ENCODE assay signal across 33 cellular contexts in genomic region chr19:5466072-5466471, GRCh38. TPM values are rescaled to one million over a fixed set of nuclear protein-coding genes. Genes with fewer than 3 reads are reported as not detected.
"Had no signal": no experiment of that assay in that cellular context is flagged by ENCODE, and none has a peak within 500 bp of the region (broad histone marks: within the 10 kb centered on the region; RNA-seq: fewer than 3 reads in every experiment).

No MANE protein-coding gene starts in this region.

- H3K4me1 ChIP-seq: SJCRH30 had no signal

- H3K36me3 Mint-ChIP-seq: activated naive CD8-positive, alpha-beta T cell treated with anti-CD3 and anti-CD28 coated beads for 36 hours had no signal

- ATAC-seq: activated T-cell treated with anti-CD3 and anti-CD28 coated beads, Interleukin-2, amount 50 U/mL, for 72 hours; activated T-helper 17 cell treated with anti-CD3 and anti-CD28 coated beads, Interleukin-2, amount 50 U/mL, for 72 hours; K562 had no signal

- H3K9me3 Mint-ChIP-seq: activated naive CD8-positive, alpha-beta T cell treated with anti-CD3 and anti-CD28 coated beads for 36 hours; activated T-cell treated with anti-CD3 and anti-CD28 coated beads, Interleukin-2, amount 50 U/mL, for 72 hours; activated T-helper 17 cell treated with anti-CD3 and anti-CD28 coated beads, Interleukin-2, amount 50 U/mL, for 72 hours had no signal

- H3K9me3 ChIP-seq: SJCRH30 had no signal

- H3K27ac Mint-ChIP-seq: activated B cell treated with CpG ODN at 0.5 μM for 24 hours; activated CD4-positive, alpha-beta memory T cell treated with anti-CD3 and anti-CD28 coated beads, Interleukin-2, amount 10 ng/mL, durations not matched to agents 7 days and 5 days; activated naive CD8-positive, alpha-beta T cell treated with anti-CD3 and anti-CD28 coated beads for 36 hours; activated T-cell treated with anti-CD3 and anti-CD28 coated beads, Interleukin-2, amount 50 U/mL, for 72 hours; activated T-helper 17 cell treated with anti-CD3 and anti-CD28 coated beads, Interleukin-2, amount 50 U/mL, for 72 hours had no signal

- H3K36me3 ChIP-seq: cardiac muscle cell, SJCRH30 had no signal

- H3K27ac ChIP-seq: cardiac muscle cell, PC-9, SJCRH30, SK-N-MC, VCaP had no signal

- H3K27me3 Mint-ChIP-seq: activated CD4-positive, alpha-beta memory T cell treated with anti-CD3 and anti-CD28 coated beads, Interleukin-2, amount 10 ng/mL, durations not matched to agents 7 days and 5 days had no signal

- H3K4me3 Mint-ChIP-seq: activated B cell treated with CpG ODN at 0.5 μM for 24 hours; activated CD4-positive, alpha-beta memory T cell treated with anti-CD3 and anti-CD28 coated beads, Interleukin-2, amount 10 ng/mL, durations not matched to agents 7 days and 5 days; activated naive CD8-positive, alpha-beta T cell treated with anti-CD3 and anti-CD28 coated beads for 36 hours; activated T-cell treated with anti-CD3 and anti-CD28 coated beads, Interleukin-2, amount 50 U/mL, for 72 hours; activated T-helper 17 cell treated with anti-CD3 and anti-CD28 coated beads, Interleukin-2, amount 50 U/mL, for 72 hours had no signal

- H3K4me3 ChIP-seq: cardiac muscle cell, K562, PC-9, SJCRH30 had no signal

- H3K27me3 ChIP-seq: cardiac muscle cell, SJCRH30 had no signal

- H3K4me1 Mint-ChIP-seq: activated B cell treated with CpG ODN at 0.5 μM for 24 hours; activated CD4-positive, alpha-beta memory T cell treated with anti-CD3 and anti-CD28 coated beads, Interleukin-2, amount 10 ng/mL, durations not matched to agents 7 days and 5 days; activated naive CD8-positive, alpha-beta T cell treated with anti-CD3 and anti-CD28 coated beads for 36 hours; activated T-helper 17 cell treated with anti-CD3 and anti-CD28 coated beads, Interleukin-2, amount 50 U/mL, for 72 hours had no signal

- DNase-seq: activated B cell treated with CpG ODN at 0.5 μM for 24 hours; activated CD4-positive, alpha-beta memory T cell treated with anti-CD3 and anti-CD28 coated beads, Interleukin-2, amount 10 ng/mL, durations not matched to agents 7 days and 5 days; activated CD4-positive, alpha-beta T cell treated with anti-CD3 and anti-CD28 coated beads for 4 hours; activated CD4-positive, CD25-positive, alpha-beta regulatory T cell treated with anti-CD3 and anti-CD28 coated beads, Interleukin-2, amount 50 U/mL, for 72 hours; activated effector memory CD4-positive, alpha-beta T cell treated with anti-CD3 and anti-CD28 coated beads, Interleukin-2, amount 50 U/mL, for 16 hours; activated naive CD4-positive, alpha-beta T cell; activated naive CD4-positive, alpha-beta T cell treated with anti-CD3 and anti-CD28 coated beads, Interleukin-2, amount 50 U/mL, for 16 hours; activated naive CD8-positive, alpha-beta T cell treated with anti-CD3 and anti-CD28 coated beads for 36 hours; activated T-cell treated with anti-CD3 and anti-CD28 coated beads, Interleukin-2, amount 50 U/mL, for 1 hour; activated T-cell treated with anti-CD3 and anti-CD28 coated beads, Interleukin-2, amount 50 U/mL, for 72 hours; amniotic stem cell; aorta; NCI-H1417; NCI-H146; NCI-H187 treated with DMSO at 0.1 percent for 48 hours; NCI-H2171 treated with DMSO at 0.1 percent for 48 hours; NCI-H2227 treated with DMSO at 0.1 percent for 48 hours; NCI-H510A treated with DMSO at 0.1 percent for 48 hours; NCI-H526 treated with DMSO at 0.1 percent for 48 hours; NCI-H774; SHP77 had no signal

RNA-seq across cellular contexts. Expression of gene ZNRF4, which starts 10.9 kb away (rescaled TPM):
- total RNA-seq: activated B cell treated with CpG ODN at 0.5 μM for 24 hours; activated CD4-positive, alpha-beta memory T cell treated with anti-CD3 and anti-CD28 coated beads, Interleukin-2, amount 10 ng/mL, durations not matched to agents 7 days and 5 days; activated CD8-positive, alpha-beta memory T cell treated with anti-CD3 and anti-CD28 coated beads for 36 hours; activated naive CD8-positive, alpha-beta T cell treated with anti-CD3 and anti-CD28 coated beads for 36 hours; activated T-cell treated with anti-CD3 and anti-CD28 coated beads, Interleukin-2, amount 50 U/mL, for 72 hours; activated T-helper 17 cell treated with anti-CD3 and anti-CD28 coated beads, Interleukin-2, amount 50 U/mL, for 72 hours; aorta; cardiac muscle cell; K562; M059J; OCI-LY7; PC-9; SJCRH30; T-helper 1 cell treated with Interleukin-12 subunit alpha and Interleukin-12 subunit beta and Interleukin-4 antibody, amounts not matched to agents 30 ng/mL and 1 ng/mL, for 36 hours; T-helper 2 cell treated with Interferon-gamma antibody and Interleukin-4, amounts not matched to agents 100 ng/mL and 5 ng/mL, for 36 hours had no signal
- polyA plus RNA-seq: aorta, cardiac muscle cell, K562 had no signal
